In the genomic region with DNA sequence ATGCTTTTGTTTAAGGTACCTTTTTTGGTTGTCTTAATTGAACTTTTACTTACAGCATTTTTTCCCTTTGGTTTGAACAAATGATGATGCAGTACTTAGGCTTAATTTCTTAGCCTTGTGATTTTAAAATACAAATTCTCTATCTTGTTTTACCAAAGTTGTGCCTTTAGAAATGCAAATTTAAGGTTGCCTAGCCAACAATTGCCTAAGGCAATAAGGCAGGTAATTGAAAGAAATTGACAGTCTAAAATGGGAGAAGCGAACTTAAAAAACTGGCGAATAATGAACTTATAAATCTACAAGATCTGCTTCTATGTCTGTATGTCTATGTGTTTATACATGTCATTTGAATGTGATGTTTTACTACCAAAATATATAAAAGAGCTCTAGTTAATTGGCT, we compare ENCODE assay signal across 2 cellular contexts.
A peak's percentile ranks its signal among the peaks of the same experiment; 100 is the strongest.
TF ChIP-seq lines count a peak whose summit lies in the region.

No MANE protein-coding gene starts in this region.

TF ChIP-seq in GM23338, 12 proteins besides CTCF, POLR2A, EP300 and RAD21:
- no peak for TF ChIP-seq EZH2 (IDR thresholded peaks at IDR 0.05; ENCODE audit: low read depth, unreplicated experiment)
- no peak for TF ChIP-seq ZNF462 (CRISPR knock-in tag; IDR thresholded peaks at IDR 0.05)
- TF ChIP-seq ZNF114 (CRISPR knock-in tag; IDR thresholded peaks at IDR 0.05) = no peak
- TF ChIP-seq, protein P1, sequence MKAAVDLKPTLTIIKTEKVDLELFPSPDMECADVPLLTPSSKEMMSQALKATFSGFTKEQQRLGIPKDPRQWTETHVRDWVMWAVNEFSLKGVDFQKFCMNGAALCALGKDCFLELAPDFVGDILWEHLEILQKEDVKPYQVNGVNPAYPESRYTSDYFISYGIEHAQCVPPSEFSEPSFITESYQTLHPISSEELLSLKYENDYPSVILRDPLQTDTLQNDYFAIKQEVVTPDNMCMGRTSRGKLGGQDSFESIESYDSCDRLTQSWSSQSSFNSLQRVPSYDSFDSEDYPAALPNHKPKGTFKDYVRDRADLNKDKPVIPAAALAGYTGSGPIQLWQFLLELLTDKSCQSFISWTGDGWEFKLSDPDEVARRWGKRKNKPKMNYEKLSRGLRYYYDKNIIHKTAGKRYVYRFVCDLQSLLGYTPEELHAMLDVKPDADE (IDR thresholded peaks at IDR 0.05) = no peak
- peak; percentile 46; the same call in 1 of the 2 replicates for TF ChIP-seq NANOG (IDR thresholded peaks at IDR 0.05; ENCODE audit: borderline replicate concordance)
TF ChIP-seq in GM23338: peak in this region for 1.

TF ChIP-seq in H1, 55 proteins besides CTCF, POLR2A, EP300 and RAD21:
- no peak for TF ChIP-seq POLR2AphosphoS5 (IDR thresholded peaks at IDR 0.05; ENCODE audit: low read depth, low read length)
- TF ChIP-seq SP4 (IDR thresholded peaks at IDR 0.05; ENCODE audit: low read length) = no peak
- TF ChIP-seq, protein P2, sequence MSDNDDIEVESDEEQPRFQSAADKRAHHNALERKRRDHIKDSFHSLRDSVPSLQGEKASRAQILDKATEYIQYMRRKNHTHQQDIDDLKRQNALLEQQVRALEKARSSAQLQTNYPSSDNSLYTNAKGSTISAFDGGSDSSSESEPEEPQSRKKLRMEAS (IDR thresholded peaks at IDR 0.05) = no peak
- TF ChIP-seq KDM4A (IDR thresholded peaks at IDR 0.05; ENCODE audit: low read depth, low read length, severe bottlenecking) = no peak
- no peak for TF ChIP-seq SIN3A (conservative IDR thresholded peaks at IDR 0.05 in 1 of 2, IDR thresholded peaks at IDR 0.05 in 1 of 2; ENCODE audit: low read depth in 1 of 2, low read length in 2 of 2)
- no peak for TF ChIP-seq SP2 (IDR thresholded peaks at IDR 0.05; ENCODE audit: low read length)
- TF ChIP-seq RNF2 (IDR thresholded peaks at IDR 0.05; ENCODE audit: borderline replicate concordance, low read depth, low read length, missing control alignments, poor library complexity, severe bottlenecking) = no peak
- no peak for TF ChIP-seq CHD1 (IDR thresholded peaks at IDR 0.05; ENCODE audit: low read depth, low read length)
- TF ChIP-seq, protein P3, sequence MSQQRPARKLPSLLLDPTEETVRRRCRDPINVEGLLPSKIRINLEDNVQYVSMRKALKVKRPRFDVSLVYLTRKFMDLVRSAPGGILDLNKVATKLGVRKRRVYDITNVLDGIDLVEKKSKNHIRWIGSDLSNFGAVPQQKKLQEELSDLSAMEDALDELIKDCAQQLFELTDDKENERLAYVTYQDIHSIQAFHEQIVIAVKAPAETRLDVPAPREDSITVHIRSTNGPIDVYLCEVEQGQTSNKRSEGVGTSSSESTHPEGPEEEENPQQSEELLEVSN (IDR thresholded peaks at IDR 0.05) = no peak
- TF ChIP-seq FOSL1 (IDR thresholded peaks at IDR 0.05; ENCODE audit: insufficient read depth, low read depth, low read length) = no peak
- TF ChIP-seq, protein P4, sequence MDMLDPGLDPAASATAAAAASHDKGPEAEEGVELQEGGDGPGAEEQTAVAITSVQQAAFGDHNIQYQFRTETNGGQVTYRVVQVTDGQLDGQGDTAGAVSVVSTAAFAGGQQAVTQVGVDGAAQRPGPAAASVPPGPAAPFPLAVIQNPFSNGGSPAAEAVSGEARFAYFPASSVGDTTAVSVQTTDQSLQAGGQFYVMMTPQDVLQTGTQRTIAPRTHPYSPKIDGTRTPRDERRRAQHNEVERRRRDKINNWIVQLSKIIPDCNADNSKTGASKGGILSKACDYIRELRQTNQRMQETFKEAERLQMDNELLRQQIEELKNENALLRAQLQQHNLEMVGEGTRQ (IDR thresholded peaks at IDR 0.05; ENCODE audit: low read length) = no peak
- TF ChIP-seq YY1 (IDR thresholded peaks at IDR 0.05; ENCODE audit: low read depth, low read length) = no peak
- TF ChIP-seq NRF1 (IDR thresholded peaks at IDR 0.05; ENCODE audit: low read depth, low read length) = no peak
- TF ChIP-seq KDM5A (IDR thresholded peaks at IDR 0.05; ENCODE audit: low read length) = no peak
- TF ChIP-seq HDAC2 (IDR thresholded peaks at IDR 0.05; ENCODE audit: borderline replicate concordance in 1 of 2, low read depth in 2 of 2, low read length in 2 of 2) = no peak
- TF ChIP-seq CREB1 (IDR thresholded peaks at IDR 0.05) = no peak
